ENCODE assay signal across 8 cellular contexts in genomic region chr19:37467608-37468090, GRCh38. TPM values are rescaled to one million over a fixed set of nuclear protein-coding genes. Genes with fewer than 3 reads are reported as not detected.
DNase-seq lines count a peak whose midpoint lies in the region; ATAC-seq, FAIRE-seq and TF ChIP-seq lines count a peak whose summit lies in the region.

No MANE protein-coding gene starts in this region.

- TF ChIP-seq POLR2A in lower leg skin (IDR thresholded peaks at IDR 0.05) (no peak), GM12892 (IDR thresholded peaks at IDR 0.05; ENCODE audit: low read depth, low read length) (no peak)

- intact Hi-C loops in lower leg skin (cut with DNase I; ENCODE audit: low total_unique reads), result no loop called here

- H3K4me3 ChIP-seq in astrocyte of the cerebellum (ENCODE audit: low read depth, low read length) (peak overlapping the region; percentile 97), lower leg skin (ENCODE audit: low read depth, poor library complexity, severe bottlenecking) (peak overlapping the region; percentile 69), thymus (ENCODE audit: low read length) (peak overlapping the region; percentile 88)

- no peak for ATAC-seq in activated T-cell treated with anti-CD3 and anti-CD28 coated beads, Interleukin-2, amount 50 U/mL, for 4 hours
- no peak for ATAC-seq in GM19035 (IDR thresholded peaks at IDR 0.05; ENCODE audit: unreplicated experiment)

- H3K9me3 Mint-ChIP-seq in activated T-cell treated with anti-CD3 and anti-CD28 coated beads, Interleukin-2, amount 50 U/mL, for 4 hours, result peaks cover 11% of the 10 kb centered on the region

- 38 to 44% methylated on average over 18 of the region's 18 CpGs for WGBS in lower leg skin, 2 donors
- 54% methylated on average over 18 of the region's 18 CpGs for WGBS in thymus

- peak overlapping the region; percentile 98 for H3K4me3 Mint-ChIP-seq in activated T-cell treated with anti-CD3 and anti-CD28 coated beads, Interleukin-2, amount 50 U/mL, for 4 hours

- H3K36me3 ChIP-seq in thymus (ENCODE audit: control insufficient read depth, insufficient read depth), result peaks cover 12% of the 10 kb centered on the region

- peaks cover 39% of the 10 kb centered on the region for H3K4me1 Mint-ChIP-seq in activated T-cell treated with anti-CD3 and anti-CD28 coated beads, Interleukin-2, amount 50 U/mL, for 4 hours (ENCODE audit: low read depth)

- no peak for FAIRE-seq in GM12892 (lab: Jason Lieb, UNC)

- in situ Hi-C loops in astrocyte of the cerebellum (cut with HindIII; ENCODE audit: low sequenced_read_pairs), result no loop called here

- no peaks in the 10 kb centered on the region for H3K27me3 ChIP-seq in thymus (ENCODE audit: control insufficient read depth, insufficient read depth)

- TF ChIP-seq CTCF in astrocyte of the cerebellum (IDR thresholded peaks at IDR 0.05; ENCODE audit: low read depth, low read length, missing control alignments) (no peak), lower leg skin (IDR thresholded peaks at IDR 0.05) (no peak)

- DNase-seq in activated T-cell treated with anti-CD3 and anti-CD28 coated beads, Interleukin-2, amount 50 U/mL, for 4 hours, result no peak
- no peak for DNase-seq in activated T-cell treated with anti-CD3 and anti-CD28 coated beads, Interleukin-2, amount 50 U/mL, for 1 hour
- no peak for DNase-seq in astrocyte of the cerebellum (ENCODE audit: low read depth)
- no peak for DNase-seq in lower leg skin (ENCODE audit: low spot score in 2 of 2)
- DNase-seq in cerebellar nuclear complex (lab: John Stamatoyannopoulos, UW), result no peak
- DNase-seq in GM12892 (ENCODE audit: insufficient read length), result no peak

- H3K9me3 ChIP-seq in thymus (ENCODE audit: control insufficient read depth), result no peaks in the 10 kb centered on the region

- peaks cover 21% of the 10 kb centered on the region for H3K36me3 Mint-ChIP-seq in activated T-cell treated with anti-CD3 and anti-CD28 coated beads, Interleukin-2, amount 50 U/mL, for 4 hours (ENCODE audit: insufficient read depth)

- H3K4me1 ChIP-seq in thymus (ENCODE audit: control insufficient read depth, insufficient read depth, low read length), result peaks cover 12% of the 10 kb centered on the region

- no peaks in the 10 kb centered on the region for H3K27me3 Mint-ChIP-seq in activated T-cell treated with anti-CD3 and anti-CD28 coated beads, Interleukin-2, amount 50 U/mL, for 4 hours (ENCODE audit: low read depth)

- H3K27ac ChIP-seq in thymus (ENCODE audit: low read depth), result peak overlapping the region; percentile 97

RNA-seq across cellular contexts. Expression of gene ZNF569, which starts 0.4 kb away (rescaled TPM):
- 1 to 10 TPM; 4.8 to 5.3 (median 5.1) TPM for total RNA-seq in activated T-cell treated with anti-CD3 and anti-CD28 coated beads, Interleukin-2, amount 50 U/mL, for 4 hours
- 1 to 10 TPM; 1.5 to 5.3 (median 4.3) TPM for total RNA-seq in lower leg skin
- 6.8 TPM for polyA plus RNA-seq in thymus
- 3.5 TPM for polyA plus RNA-seq in GM12892 (2012; ENCODE audit: missing spikeins)

RNA-seq across cellular contexts. Expression of gene ZNF570, which starts 1.5 kb away (rescaled TPM):
- total RNA-seq in activated T-cell treated with anti-CD3 and anti-CD28 coated beads, Interleukin-2, amount 50 U/mL, for 4 hours, result 1 to 10 TPM; 3.2 to 3.8 (median 3.3) TPM
- total RNA-seq in lower leg skin, result 1 to 10 TPM; 2.7 to 6.6 (median 6.3) TPM
- 3.9 TPM for polyA plus RNA-seq in thymus
- 2.0 TPM for polyA plus RNA-seq in GM12892 (2012; ENCODE audit: missing spikeins)

RNA-seq across cellular contexts. Expression of gene ZNF793, which starts 39.1 kb away (rescaled TPM):
- 1 to 10 TPM; 2.2 to 3.4 (median 3.2) TPM for total RNA-seq in activated T-cell treated with anti-CD3 and anti-CD28 coated beads, Interleukin-2, amount 50 U/mL, for 4 hours
- 1 to 10 TPM; 2.2 to 5.3 (median 2.7) TPM for total RNA-seq in lower leg skin
- 3.8 TPM for polyA plus RNA-seq in thymus
- 1.1 TPM for polyA plus RNA-seq in GM12892 (2012; ENCODE audit: missing spikeins)
